In genomic region chr11:65150513-65151271, GRCh38 we compare ENCODE assay signal across 9 cellular contexts. TPM values are rescaled to one million over a fixed set of nuclear protein-coding genes. Genes with fewer than 3 reads are reported as not detected.
A peak's percentile ranks its signal among the peaks of the same experiment; 100 is the strongest.
DNase-seq lines count a peak whose midpoint lies in the region; ATAC-seq, FAIRE-seq and TF ChIP-seq lines count a peak whose summit lies in the region.
"Had no signal": no experiment of that assay in that cellular context is flagged by ENCODE, and none has a peak within 500 bp of the region (broad histone marks: within the 10 kb centered on the region; RNA-seq: fewer than 3 reads in every experiment).

No MANE protein-coding gene starts in this region.

- H3K36me3 ChIP-seq in endothelial cell of umbilical vein (ENCODE audit: control insufficient read depth in 2 of 2, extremely low read depth in 1 of 2, insufficient read depth in 2 of 2, low read length in 2 of 2) (no peaks in the 10 kb centered on the region), mucosa of stomach (ENCODE audit: control insufficient read depth, insufficient read depth, low read length) (no peaks in the 10 kb centered on the region)

- no peaks in the 10 kb centered on the region for H3K9me1 ChIP-seq in endothelial cell of umbilical vein (replicated peaks; ENCODE audit: control insufficient read depth, extremely low read depth, insufficient read depth, low read length)

- no peak overlapping the region for H2AFZ ChIP-seq in endothelial cell of umbilical vein (ENCODE audit: low read depth, low read length)

- TF ChIP-seq POLR2A in endothelial cell of umbilical vein (IDR thresholded peaks at IDR 0.05; ENCODE audit: low read depth, low read length) = no peak

- TF ChIP-seq CTCF in endothelial cell of umbilical vein (IDR thresholded peaks at IDR 0.05; ENCODE audit: extremely low read depth in 1 of 2, insufficient read depth in 1 of 2, low read depth in 1 of 2, low read length in 2 of 2) = no peak

- FAIRE-seq in endothelial cell of umbilical vein (lab: Jason Lieb, UNC) = peak; percentile 95

- no peaks in the 10 kb centered on the region for H3K79me2 ChIP-seq in endothelial cell of umbilical vein (ENCODE audit: control insufficient read depth, insufficient read depth, low read length)

- dilution Hi-C loops in endothelial cell of umbilical vein (cut with MboI; ENCODE audit: extremely low pct_ligation_motif_present, low sequenced_read_pairs) = no loop called here

- intact Hi-C loops in endothelial cell of umbilical vein (cut with micrococcal nuclease) = no loop called here

- H3K4me1 ChIP-seq in endothelial cell of umbilical vein (ENCODE audit: control insufficient read depth, extremely low read depth, insufficient read depth, low read length) = peaks cover 7% of the 10 kb centered on the region
- H3K4me1 ChIP-seq in mucosa of stomach (ENCODE audit: control insufficient read depth, insufficient read depth, low read length) = no peaks in the 10 kb centered on the region

- H3K27me3 ChIP-seq in endothelial cell of umbilical vein (ENCODE audit: control insufficient read depth in 2 of 2, insufficient read depth in 2 of 2, low read length in 2 of 2) (peaks cover 4 to 7% of the 10 kb centered on the region in 2 experiments), mucosa of stomach (ENCODE audit: control insufficient read depth, insufficient read depth, low read length) (no peaks in the 10 kb centered on the region)

- no peak overlapping the region for H3K4me2 ChIP-seq in endothelial cell of umbilical vein (ENCODE audit: insufficient read depth, low read length)

- H4K20me1 ChIP-seq in endothelial cell of umbilical vein (replicated peaks; ENCODE audit: control insufficient read depth, extremely low read depth, insufficient read depth, low read length) = no peaks in the 10 kb centered on the region

- DNase-seq in DMS 273 (lab: John Stamatoyannopoulos, UW; ENCODE audit: unreplicated experiment) (peak; percentile 64), DMS 273 treated with DMSO at 0.1 percent for 48 hours (lab: John Stamatoyannopoulos, UW) (no peak), HS-5 (ENCODE audit: low read depth) (peak; percentile 65), endothelial cell of umbilical vein (ENCODE audit: low read depth, low spot score) (peak; percentile 68), ureter (ENCODE audit: low spot score) (peak; percentile 90)

- POLR2A ChIA-PET in endothelial cell of umbilical vein (lab: Charles Lee) = no interaction called here

- CTCF ChIA-PET in endothelial cell of umbilical vein (lab: Charles Lee) = no interaction called here

- H3K9me3 ChIP-seq in endothelial cell of umbilical vein (replicated peaks; ENCODE audit: control insufficient read depth, insufficient read depth, low read length) = no peaks in the 10 kb centered on the region
- H3K9me3 ChIP-seq in mucosa of stomach (ENCODE audit: control insufficient read depth, low read length) = no peaks in the 10 kb centered on the region

- H3K9ac ChIP-seq in endothelial cell of umbilical vein (replicated peaks; ENCODE audit: extremely low read depth, insufficient read depth, low read length) (no peak overlapping the region), mucosa of stomach (ENCODE audit: low read length) (peak overlapping the region; percentile 26)

- H3K4me3 ChIP-seq in endothelial cell of umbilical vein (replicated peaks in 1 of 3; ENCODE audit: insufficient read depth in 1 of 3, low read depth in 1 of 3, low read length in 3 of 3) (no peak overlapping the region), mucosa of stomach (ENCODE audit: low read length) (no peak overlapping the region)

- peak; percentile 94 for ATAC-seq in SK-N-SH treated with all-trans-retinoic acid at 6 μM for 48 hours
- ATAC-seq in HG02885 (IDR thresholded peaks at IDR 0.05; ENCODE audit: poor library complexity, unreplicated experiment) = no peak

- H3K27ac ChIP-seq in endothelial cell of umbilical vein (ENCODE audit: insufficient read depth, low read depth, low read length) = no peak overlapping the region
- H3K27ac ChIP-seq: 22Rv1 had no signal

- BruUV-seq in endothelial cell of umbilical vein (replicated peaks; lab: Mats Ljungman, UMichigan) = no TSS peak

TF ChIP-seq in SK-N-SH treated with all-trans-retinoic acid at 6 μM for 48 hours, 23 proteins besides CTCF, POLR2A, EP300 and RAD21 (continues in another document):
- TF ChIP-seq ZNF70 (CRISPR knock-in tag; IDR thresholded peaks at IDR 0.05) (no peak), ISL1 (CRISPR knock-in tag; IDR thresholded peaks at IDR 0.05) (no peak), TOX (CRISPR knock-in tag; IDR thresholded peaks at IDR 0.05; ENCODE audit: borderline replicate concordance) (no peak), RARB (CRISPR knock-in tag; IDR thresholded peaks at IDR 0.05) (no peak)

TF ChIP-seq in endothelial cell of umbilical vein, 7 proteins besides CTCF, POLR2A, EP300 and RAD21:
- no peak for TF ChIP-seq MAX (IDR thresholded peaks at IDR 0.05; ENCODE audit: insufficient read depth, insufficient read length)
- peak; percentile 69 for TF ChIP-seq FOS (IDR thresholded peaks at IDR 0.05; ENCODE audit: borderline replicate concordance, insufficient read depth, low read length)
- TF ChIP-seq POLR2AphosphoS5 (IDR thresholded peaks at IDR 0.05; ENCODE audit: insufficient read depth, low read depth, low read length) = peak; percentile 20
TF ChIP-seq in endothelial cell of umbilical vein: peak in this region for 2.

RNA-seq across cellular contexts. Expression of gene SYVN1, which starts 16.4 kb away (rescaled TPM):
- total RNA-seq in endothelial cell of umbilical vein (34.5 and 36.0 TPM in 2 replicates), ureter (76.2 TPM)
- 39.1 and 45.1 TPM in 2 replicates for polyA plus RNA-seq in endothelial cell of umbilical vein
- 21.1 and 23.8 TPM in 2 replicates for polyA plus RNA-seq in endothelial cell of umbilical vein (2011; cell fraction: cytosol; rRNA removed)
- 66.5 and 85.9 TPM in 2 replicates for polyA plus RNA-seq in endothelial cell of umbilical vein (2011; cell fraction: nucleus; rRNA removed)
- polyA plus RNA-seq in endothelial cell of umbilical vein (2012) = 23.8 and 26.9 TPM in 2 replicates
- 119 and 128 TPM in 2 replicates for polyA minus RNA-seq in endothelial cell of umbilical vein
- polyA minus RNA-seq in endothelial cell of umbilical vein (2011; cell fraction: cytosol; rRNA and poly(A)+ RNA removed) = 19.5 TPM
- polyA minus RNA-seq in endothelial cell of umbilical vein (2011; cell fraction: nucleus; rRNA and poly(A)+ RNA removed) = 29.6 and 50.5 TPM in 2 replicates

RNA-seq across cellular contexts. Expression of gene SPDYC, which starts 19.3 kb away (rescaled TPM):
- total RNA-seq in endothelial cell of umbilical vein (not detected in 2 replicates), ureter (not detected)
- not detected in 2 replicates for polyA plus RNA-seq in endothelial cell of umbilical vein
- polyA plus RNA-seq in endothelial cell of umbilical vein (2011; cell fraction: cytosol; rRNA removed) = not detected in 2 replicates
- polyA plus RNA-seq in endothelial cell of umbilical vein (2011; cell fraction: nucleus; rRNA removed) = not detected in 2 replicates
- not detected in 2 replicates for polyA plus RNA-seq in endothelial cell of umbilical vein (2012)
- 0.40 TPM in 1 of 2 replicates, not detected in the other for polyA minus RNA-seq in endothelial cell of umbilical vein
- not detected for polyA minus RNA-seq in endothelial cell of umbilical vein (2011; cell fraction: cytosol; rRNA and poly(A)+ RNA removed)
- not detected in 2 replicates for polyA minus RNA-seq in endothelial cell of umbilical vein (2011; cell fraction: nucleus; rRNA and poly(A)+ RNA removed)

RNA-seq across cellular contexts. Expression of gene MRPL49, which starts 28.6 kb away (rescaled TPM):
- total RNA-seq in endothelial cell of umbilical vein (49.7 and 51.6 TPM in 2 replicates), ureter (49.8 TPM)
- polyA plus RNA-seq in endothelial cell of umbilical vein = 76.8 and 90.4 TPM in 2 replicates
- 60.2 and 65.0 TPM in 2 replicates for polyA plus RNA-seq in endothelial cell of umbilical vein (2011; cell fraction: cytosol; rRNA removed)
- 26.6 and 29.5 TPM in 2 replicates for polyA plus RNA-seq in endothelial cell of umbilical vein (2011; cell fraction: nucleus; rRNA removed)
- 36.1 and 37.6 TPM in 2 replicates for polyA plus RNA-seq in endothelial cell of umbilical vein (2012)
- polyA minus RNA-seq in endothelial cell of umbilical vein = 36.1 and 40.1 TPM in 2 replicates
- polyA minus RNA-seq in endothelial cell of umbilical vein (2011; cell fraction: cytosol; rRNA and poly(A)+ RNA removed) = 43.0 TPM
- 8.4 and 11.4 TPM in 2 replicates for polyA minus RNA-seq in endothelial cell of umbilical vein (2011; cell fraction: nucleus; rRNA and poly(A)+ RNA removed)

RNA-seq across cellular contexts. Expression of gene FAU, which starts 28.8 kb away (rescaled TPM):
- total RNA-seq in endothelial cell of umbilical vein (746 and 784 TPM in 2 replicates), ureter (999 TPM)
- 741 and 809 TPM in 2 replicates for polyA plus RNA-seq in endothelial cell of umbilical vein
- polyA plus RNA-seq in endothelial cell of umbilical vein (2011; cell fraction: cytosol; rRNA removed) = 617 and 778 TPM in 2 replicates
- polyA plus RNA-seq in endothelial cell of umbilical vein (2011; cell fraction: nucleus; rRNA removed) = 248 and 301 TPM in 2 replicates
- polyA plus RNA-seq in endothelial cell of umbilical vein (2012) = 942 and 1,263 TPM in 2 replicates
- polyA minus RNA-seq in endothelial cell of umbilical vein = 207 and 228 TPM in 2 replicates
- polyA minus RNA-seq in endothelial cell of umbilical vein (2011; cell fraction: cytosol; rRNA and poly(A)+ RNA removed) = 448 TPM
- 47.7 and 69.2 TPM in 2 replicates for polyA minus RNA-seq in endothelial cell of umbilical vein (2011; cell fraction: nucleus; rRNA and poly(A)+ RNA removed)

RNA-seq across cellular contexts. Expression of gene CAPN1, which starts 31.0 kb away (rescaled TPM):
- total RNA-seq in endothelial cell of umbilical vein = 201 and 217 TPM in 2 replicates
- polyA plus RNA-seq in endothelial cell of umbilical vein = 218 and 293 TPM in 2 replicates
- polyA plus RNA-seq in endothelial cell of umbilical vein (2011; cell fraction: cytosol; rRNA removed) = 104 and 130 TPM in 2 replicates
- 220 and 267 TPM in 2 replicates for polyA plus RNA-seq in endothelial cell of umbilical vein (2011; cell fraction: nucleus; rRNA removed)
- polyA plus RNA-seq in endothelial cell of umbilical vein (2012) = 180 and 197 TPM in 2 replicates
- polyA minus RNA-seq in endothelial cell of umbilical vein = 155 and 183 TPM in 2 replicates
- 76.0 TPM for polyA minus RNA-seq in endothelial cell of umbilical vein (2011; cell fraction: cytosol; rRNA and poly(A)+ RNA removed)
- polyA minus RNA-seq in endothelial cell of umbilical vein (2011; cell fraction: nucleus; rRNA and poly(A)+ RNA removed) = 79.3 and 107 TPM in 2 replicates
- 598 TPM for total RNA-seq in ureter
